In the genomic region with DNA sequence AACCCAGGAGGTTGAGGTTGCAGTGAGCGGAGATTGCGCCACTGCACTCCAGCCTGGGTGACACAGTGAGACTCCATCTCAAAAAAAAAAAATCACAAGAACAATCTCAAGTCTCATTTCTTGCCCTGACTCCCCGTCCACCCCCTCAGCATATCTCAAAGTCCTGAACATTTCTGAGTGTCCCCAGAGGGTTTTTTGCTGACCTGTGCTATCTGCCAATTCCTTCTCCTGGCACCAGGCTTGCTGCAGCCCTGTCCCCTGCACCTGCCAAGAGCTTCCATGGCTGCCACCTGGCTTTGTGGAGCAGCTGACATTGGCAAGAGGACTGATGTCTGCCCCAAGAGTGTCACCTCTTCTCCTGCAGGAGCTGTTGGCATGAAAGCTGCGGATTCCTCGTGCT, we compare ENCODE assay signal across 32 cellular contexts. TPM values are rescaled to one million over a fixed set of nuclear protein-coding genes. Genes with fewer than 3 reads are reported as not detected.
"Had no signal": no experiment of that assay in that cellular context is flagged by ENCODE, and none has a peak within 500 bp of the region (broad histone marks: within the 10 kb centered on the region; RNA-seq: fewer than 3 reads in every experiment).

No MANE protein-coding gene starts in this region.

- H3K9me3 ChIP-seq: ascending aorta had no signal

- ATAC-seq: activated CD8-positive, alpha-beta memory T cell treated with anti-CD3 and anti-CD28 coated beads, Interleukin-2, amount 10 ng/mL, durations not matched to agents 7 days and 5 days; activated CD8-positive, alpha-beta T cell treated with anti-CD3 and anti-CD28 coated beads for 36 hours; activated naive CD8-positive, alpha-beta T cell treated with anti-CD3 and anti-CD28 coated beads, Interleukin-2, amount 50 U/mL, for 24 hours had no signal

- H3K4me3 ChIP-seq: ascending aorta, cardiac muscle cell had no signal

- H3K4me1 ChIP-seq: ascending aorta had no signal

- FAIRE-seq: bronchial epithelial cell, colon, TTC549 had no signal

- DNase-seq: activated B cell treated with CpG ODN at 0.5 μM for 24 hours; activated CD4-positive, alpha-beta memory T cell treated with anti-CD3 and anti-CD28 coated beads for 36 hours; activated CD4-positive, alpha-beta T cell treated with anti-CD3 and anti-CD28 coated beads for 4 hours; activated CD4-positive, alpha-beta T cell treated with anti-CD3 and anti-CD28 coated beads, Interleukin-2, amount 10 ng/mL, durations not matched to agents 24 days and 14 days; activated CD4-positive, alpha-beta T cell treated with anti-CD3 and anti-CD28 coated beads, Interleukin-2, amount 50 U/mL, for 1 hour; activated CD4-positive, alpha-beta T cell treated with anti-CD3 and anti-CD28 coated beads, Interleukin-2, amount 50 U/mL, for 4 hours; activated CD4-positive, CD25-positive, alpha-beta regulatory T cell treated with anti-CD3 and anti-CD28 coated beads, Interleukin-2, amount 50 U/mL, for 72 hours; activated CD8-positive, alpha-beta memory T cell treated with anti-CD3 and anti-CD28 coated beads, Interleukin-2, amount 10 ng/mL, durations not matched to agents 7 days and 5 days; activated CD8-positive, alpha-beta memory T cell treated with anti-CD3 and anti-CD28 coated beads, Interleukin-2, amount 50 U/mL, for 48 hours; activated CD8-positive, alpha-beta T cell treated with anti-CD3 and anti-CD28 coated beads for 36 hours; activated effector memory CD4-positive, alpha-beta T cell treated with Interleukin-2 at 50 U/mL for 16 hours; activated gamma-delta T cell treated with Interleukin-2 at 50 U/mL for 16 hours; activated naive CD4-positive, alpha-beta T cell; activated naive CD4-positive, alpha-beta T cell treated with anti-CD3 and anti-CD28 coated beads for 36 hours; activated naive CD8-positive, alpha-beta T cell treated with anti-CD3 and anti-CD28 coated beads, Interleukin-2, amount 10 ng/mL, durations not matched to agents 7 days and 5 days; activated naive CD8-positive, alpha-beta T cell treated with anti-CD3 and anti-CD28 coated beads, Interleukin-2, amount 50 U/mL, for 24 hours; activated T-cell treated with anti-CD3 and anti-CD28 coated beads, Interleukin-2, amount 50 U/mL, for 24 hours; activated T-cell treated with anti-CD3 and anti-CD28 coated beads, Interleukin-2, amount 50 U/mL, for 48 hours; amygdala; anterior cingulate cortex; caudate nucleus; cerebellar nuclear complex; T-helper 1 cell; T-helper 2 cell; T-helper 9 cell had no signal

- H3K27ac ChIP-seq: ascending aorta, cardiac muscle cell, VCaP had no signal

RNA-seq across cellular contexts. Expression of gene PTPRT, which starts 54.9 kb away (rescaled TPM):
- total RNA-seq: activated B cell treated with CpG ODN at 0.5 μM for 24 hours; activated CD4-positive, alpha-beta memory T cell treated with anti-CD3 and anti-CD28 coated beads for 36 hours; activated CD4-positive, alpha-beta T cell treated with anti-CD3 and anti-CD28 coated beads, Interleukin-2, amount 10 ng/mL, durations not matched to agents 24 days and 14 days; activated CD8-positive, alpha-beta memory T cell treated with anti-CD3 and anti-CD28 coated beads, Interleukin-2, amount 10 ng/mL, durations not matched to agents 7 days and 5 days; activated CD8-positive, alpha-beta T cell treated with anti-CD3 and anti-CD28 coated beads for 36 hours; activated naive CD4-positive, alpha-beta T cell treated with anti-CD3 and anti-CD28 coated beads for 36 hours; activated naive CD8-positive, alpha-beta T cell treated with anti-CD3 and anti-CD28 coated beads, Interleukin-2, amount 10 ng/mL, durations not matched to agents 7 days and 5 days; activated T-helper 2 cell treated with anti-CD3 and anti-CD28 coated beads, Interferon-gamma antibody, Interleukin-2, Interleukin-4, amounts not matched to agents 10 μg/mL and 5 μg/mL and 100 μg/mL, durations not matched to agents 14 hours and 24 hours and 36 hours; bronchial epithelial cell had no signal
